In the genomic region with DNA sequence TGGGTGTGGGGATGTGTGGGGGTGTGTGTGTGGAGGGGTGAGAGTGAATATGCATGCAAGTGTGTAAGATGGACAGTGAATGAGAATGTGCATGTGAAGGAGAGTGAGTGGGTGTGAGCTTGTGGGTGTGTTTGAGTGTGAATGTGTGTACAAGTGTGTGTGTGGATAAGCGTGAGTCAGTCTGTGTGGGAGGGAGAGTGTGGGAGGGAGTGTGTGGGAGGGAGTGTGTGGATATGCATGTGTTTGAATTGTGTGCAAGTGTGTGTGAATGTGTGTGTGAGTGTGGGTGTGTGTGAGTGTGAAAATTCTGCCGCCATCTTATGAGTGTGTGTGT, we compare ENCODE assay signal across 2 cellular contexts.
A peak's percentile ranks its signal among the peaks of the same experiment; 100 is the strongest.
TF ChIP-seq lines count a peak whose summit lies in the region.

No MANE protein-coding gene starts in this region.

TF ChIP-seq in HEK293, 187 proteins besides CTCF, POLR2A, EP300 and RAD21:
- TF ChIP-seq ZNF514 (tag by site-specific recombination; IDR thresholded peaks at IDR 0.05) (no peak), KLF9 (tag by site-specific recombination; IDR thresholded peaks at IDR 0.05; ENCODE audit: low read depth) (peak; percentile 31), PRDM1 (tag by site-specific recombination; IDR thresholded peaks at IDR 0.05) (peak; percentile 53; the same call in 1 of the 2 replicates), ZNF157 (tag by site-specific recombination; IDR thresholded peaks at IDR 0.05) (0 out of 2 replicates have a peak, but pooled peaks have one; percentile 5), ZNF155 (tag by site-specific recombination; IDR thresholded peaks at IDR 0.05) (no peak)
- TF ChIP-seq, protein P1, sequence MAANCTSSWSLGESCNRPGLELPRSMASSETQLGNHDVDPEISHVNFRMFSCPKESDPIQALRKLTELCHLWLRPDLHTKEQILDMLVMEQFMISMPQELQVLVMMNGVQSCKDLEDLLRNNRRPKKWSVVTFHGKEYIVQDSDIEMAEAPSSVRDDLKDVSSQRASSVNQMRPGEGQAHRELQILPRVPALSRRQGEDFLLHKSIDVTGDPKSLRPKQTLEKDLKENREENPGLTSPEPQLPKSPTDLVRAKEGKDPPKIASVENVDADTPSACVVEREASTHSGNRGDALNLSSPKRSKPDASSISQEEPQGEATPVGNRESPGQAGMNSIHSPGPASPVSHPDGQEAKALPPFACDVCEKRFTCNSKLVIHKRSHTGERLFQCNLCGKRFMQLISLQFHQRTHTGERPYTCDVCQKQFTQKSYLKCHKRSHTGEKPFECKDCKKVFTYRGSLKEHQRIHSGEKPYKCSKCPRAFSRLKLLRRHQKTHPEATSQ (tag by site-specific recombination; IDR thresholded peaks at IDR 0.05) = no peak
- TF ChIP-seq, protein P2, sequence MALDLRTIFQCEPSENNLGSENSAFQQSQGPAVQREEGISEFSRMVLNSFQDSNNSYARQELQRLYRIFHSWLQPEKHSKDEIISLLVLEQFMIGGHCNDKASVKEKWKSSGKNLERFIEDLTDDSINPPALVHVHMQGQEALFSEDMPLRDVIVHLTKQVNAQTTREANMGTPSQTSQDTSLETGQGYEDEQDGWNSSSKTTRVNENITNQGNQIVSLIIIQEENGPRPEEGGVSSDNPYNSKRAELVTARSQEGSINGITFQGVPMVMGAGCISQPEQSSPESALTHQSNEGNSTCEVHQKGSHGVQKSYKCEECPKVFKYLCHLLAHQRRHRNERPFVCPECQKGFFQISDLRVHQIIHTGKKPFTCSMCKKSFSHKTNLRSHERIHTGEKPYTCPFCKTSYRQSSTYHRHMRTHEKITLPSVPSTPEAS (tag by site-specific recombination; IDR thresholded peaks at IDR 0.05) = peak; percentile 75
- TF ChIP-seq, protein P3, sequence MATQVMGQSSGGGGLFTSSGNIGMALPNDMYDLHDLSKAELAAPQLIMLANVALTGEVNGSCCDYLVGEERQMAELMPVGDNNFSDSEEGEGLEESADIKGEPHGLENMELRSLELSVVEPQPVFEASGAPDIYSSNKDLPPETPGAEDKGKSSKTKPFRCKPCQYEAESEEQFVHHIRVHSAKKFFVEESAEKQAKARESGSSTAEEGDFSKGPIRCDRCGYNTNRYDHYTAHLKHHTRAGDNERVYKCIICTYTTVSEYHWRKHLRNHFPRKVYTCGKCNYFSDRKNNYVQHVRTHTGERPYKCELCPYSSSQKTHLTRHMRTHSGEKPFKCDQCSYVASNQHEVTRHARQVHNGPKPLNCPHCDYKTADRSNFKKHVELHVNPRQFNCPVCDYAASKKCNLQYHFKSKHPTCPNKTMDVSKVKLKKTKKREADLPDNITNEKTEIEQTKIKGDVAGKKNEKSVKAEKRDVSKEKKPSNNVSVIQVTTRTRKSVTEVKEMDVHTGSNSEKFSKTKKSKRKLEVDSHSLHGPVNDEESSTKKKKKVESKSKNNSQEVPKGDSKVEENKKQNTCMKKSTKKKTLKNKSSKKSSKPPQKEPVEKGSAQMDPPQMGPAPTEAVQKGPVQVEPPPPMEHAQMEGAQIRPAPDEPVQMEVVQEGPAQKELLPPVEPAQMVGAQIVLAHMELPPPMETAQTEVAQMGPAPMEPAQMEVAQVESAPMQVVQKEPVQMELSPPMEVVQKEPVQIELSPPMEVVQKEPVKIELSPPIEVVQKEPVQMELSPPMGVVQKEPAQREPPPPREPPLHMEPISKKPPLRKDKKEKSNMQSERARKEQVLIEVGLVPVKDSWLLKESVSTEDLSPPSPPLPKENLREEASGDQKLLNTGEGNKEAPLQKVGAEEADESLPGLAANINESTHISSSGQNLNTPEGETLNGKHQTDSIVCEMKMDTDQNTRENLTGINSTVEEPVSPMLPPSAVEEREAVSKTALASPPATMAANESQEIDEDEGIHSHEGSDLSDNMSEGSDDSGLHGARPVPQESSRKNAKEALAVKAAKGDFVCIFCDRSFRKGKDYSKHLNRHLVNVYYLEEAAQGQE (tag by site-specific recombination; IDR thresholded peaks at IDR 0.05) = no peak
- TF ChIP-seq, protein P4, sequence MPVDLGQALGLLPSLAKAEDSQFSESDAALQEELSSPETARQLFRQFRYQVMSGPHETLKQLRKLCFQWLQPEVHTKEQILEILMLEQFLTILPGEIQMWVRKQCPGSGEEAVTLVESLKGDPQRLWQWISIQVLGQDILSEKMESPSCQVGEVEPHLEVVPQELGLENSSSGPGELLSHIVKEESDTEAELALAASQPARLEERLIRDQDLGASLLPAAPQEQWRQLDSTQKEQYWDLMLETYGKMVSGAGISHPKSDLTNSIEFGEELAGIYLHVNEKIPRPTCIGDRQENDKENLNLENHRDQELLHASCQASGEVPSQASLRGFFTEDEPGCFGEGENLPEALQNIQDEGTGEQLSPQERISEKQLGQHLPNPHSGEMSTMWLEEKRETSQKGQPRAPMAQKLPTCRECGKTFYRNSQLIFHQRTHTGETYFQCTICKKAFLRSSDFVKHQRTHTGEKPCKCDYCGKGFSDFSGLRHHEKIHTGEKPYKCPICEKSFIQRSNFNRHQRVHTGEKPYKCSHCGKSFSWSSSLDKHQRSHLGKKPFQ (tag by site-specific recombination; IDR thresholded peaks at IDR 0.05) = 0 out of 2 replicates have a peak, but pooled peaks have one; percentile 32

TF ChIP-seq in GM12878, 131 proteins besides CTCF, POLR2A, EP300 and RAD21:
- TF ChIP-seq EZH2 (IDR thresholded peaks at IDR 0.05; ENCODE audit: borderline replicate concordance, control insufficient read depth, low read depth, low read length) (no peak), MYB (IDR thresholded peaks at IDR 0.05; ENCODE audit: borderline replicate concordance, low read depth, low read length) (no peak), ZNF622 (IDR thresholded peaks at IDR 0.05) (no peak), RBBP5 (conservative IDR thresholded peaks at IDR 0.05) (no peak), BRCA1 (IDR thresholded peaks at IDR 0.05; ENCODE audit: low read depth, low read length) (no peak)
- TF ChIP-seq, protein P5, sequence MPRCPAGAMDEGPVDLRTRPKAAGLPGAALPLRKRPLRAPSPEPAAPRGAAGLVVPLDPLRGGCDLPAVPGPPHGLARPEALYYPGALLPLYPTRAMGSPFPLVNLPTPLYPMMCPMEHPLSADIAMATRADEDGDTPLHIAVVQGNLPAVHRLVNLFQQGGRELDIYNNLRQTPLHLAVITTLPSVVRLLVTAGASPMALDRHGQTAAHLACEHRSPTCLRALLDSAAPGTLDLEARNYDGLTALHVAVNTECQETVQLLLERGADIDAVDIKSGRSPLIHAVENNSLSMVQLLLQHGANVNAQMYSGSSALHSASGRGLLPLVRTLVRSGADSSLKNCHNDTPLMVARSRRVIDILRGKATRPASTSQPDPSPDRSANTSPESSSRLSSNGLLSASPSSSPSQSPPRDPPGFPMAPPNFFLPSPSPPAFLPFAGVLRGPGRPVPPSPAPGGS (IDR thresholded peaks at IDR 0.05; ENCODE audit: borderline replicate concordance, insufficient read depth, low read depth, low read length, poor library complexity, severe bottlenecking) = peak; percentile 86
